Comparison of ENCODE assay signal across 13 cellular contexts in genomic region chr2:189134485-189134884, GRCh38. TPM values are rescaled to one million over a fixed set of nuclear protein-coding genes. Genes with fewer than 3 reads are reported as not detected.
DNase-seq lines count a peak whose midpoint lies in the region; ATAC-seq lines count a peak whose summit lies in the region.
"Had no signal": no experiment of that assay in that cellular context is flagged by ENCODE, and none has a peak within 500 bp of the region (broad histone marks: within the 10 kb centered on the region; RNA-seq: fewer than 3 reads in every experiment).

No MANE protein-coding gene starts in this region.

- H3K27ac ChIP-seq in ACC112 (ENCODE audit: low read depth, low read length): peak overlapping the region; percentile 14; the same call in 1 of the 2 replicates
- H3K27ac ChIP-seq: 22Rv1 had no signal

- ATAC-seq in HG02642 (IDR thresholded peaks at IDR 0.05; ENCODE audit: poor library complexity, unreplicated experiment) (no peak), GM18498 (IDR thresholded peaks at IDR 0.05; ENCODE audit: unreplicated experiment) (no peak)

- peaks cover 87% of the 10 kb centered on the region for H3K79me2 ChIP-seq in ACC112 (ENCODE audit: control insufficient read depth, insufficient read depth, low read length, unreplicated experiment)

- DNase-seq in HCEC 1CT (peak; percentile 33), dermis blood vessel endothelial cell (peak; percentile 37), lung microvascular endothelial cell (ENCODE audit: low read depth in 2 of 2) (peak; percentile 50 to 60), NCI-H2227 treated with DMSO at 0.1 percent for 48 hours (lab: John Stamatoyannopoulos, UW) (no peak), T-helper 9 cell (no peak)
- DNase-seq: C1 segment of cervical spinal cord; Calu3; CD4-positive, alpha-beta T cell; DMS 273 treated with DMSO at 0.1 percent for 48 hours had no signal

- H3K4me1 ChIP-seq in ACC112 (ENCODE audit: control insufficient read depth, insufficient read depth, low read length, unreplicated experiment): peaks cover 39% of the 10 kb centered on the region

- no peaks in the 10 kb centered on the region for H3K27me3 ChIP-seq in ACC112 (ENCODE audit: insufficient read depth, low read length)

- H3K4me3 ChIP-seq in ACC112 (ENCODE audit: low read depth, low read length): no peak overlapping the region

- peaks cover 15% of the 10 kb centered on the region; the same call in 1 of the 2 replicates for H3K36me3 ChIP-seq in ACC112 (ENCODE audit: insufficient read depth, low read length)

- no peak overlapping the region for H2AFZ ChIP-seq in ACC112 (ENCODE audit: low read length, unreplicated experiment)

RNA-seq across cellular contexts. Expression of gene COL5A2, which starts 45.1 kb away (rescaled TPM):
- total RNA-seq in dermis blood vessel endothelial cell (72.6 and 87.1 TPM in 2 replicates), lung microvascular endothelial cell (34.9 and 36.5 TPM in 2 replicates)

Comparison
In these comparisons a context has a peak if more than half of its experiments do, and no peak if none do; other contexts are left out.
1. DNase-seq: peak in HCEC 1CT (single experiment), dermis blood vessel endothelial cell (single experiment) and lung microvascular endothelial cell (2 of 2); none in NCI-H2227 treated with DMSO at 0.1 percent for 48 hours (single experiment) and T-helper 9 cell (single experiment).